In the genomic region with DNA sequence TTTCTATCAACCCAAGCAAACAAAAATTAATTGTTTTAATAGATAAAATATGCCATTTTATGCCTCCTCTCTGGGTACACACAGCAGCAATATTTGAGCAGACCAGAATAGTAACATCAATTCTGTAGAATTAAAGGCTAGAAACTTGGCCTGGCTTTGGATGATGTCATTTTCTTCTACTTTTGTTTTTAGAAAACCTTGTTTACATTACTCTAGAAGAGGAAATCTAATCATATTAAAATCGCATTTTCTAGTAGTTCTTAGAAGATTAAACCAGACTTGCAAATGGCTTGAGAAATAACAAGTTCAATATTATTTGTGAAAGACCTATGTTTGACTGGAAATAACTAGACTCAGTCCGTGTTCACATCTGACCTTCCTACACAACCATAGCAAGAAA, we compare ENCODE assay signal across 27 cellular contexts.
DNase-seq lines count a peak whose midpoint lies in the region; ATAC-seq and TF ChIP-seq lines count a peak whose summit lies in the region.
"Had no signal": no experiment of that assay in that cellular context is flagged by ENCODE, and none has a peak within 500 bp of the region (broad histone marks: within the 10 kb centered on the region; RNA-seq: fewer than 3 reads in every experiment).

No MANE protein-coding gene starts in this region.

- no peaks in the 10 kb centered on the region for H4K20me1 ChIP-seq in GM23248 (ENCODE audit: insufficient read depth)
- no peaks in the 10 kb centered on the region for H4K20me1 ChIP-seq in OCI-LY3 (ENCODE audit: insufficient read depth, low read length)

- H3K4me3 Mint-ChIP-seq in natural killer cell, result no peak overlapping the region
- H3K4me3 Mint-ChIP-seq: CD8-positive, alpha-beta T cell; GM23338; H9 had no signal

- H3K4me3 ChIP-seq in GM23248 (no peak overlapping the region), OCI-LY3 (ENCODE audit: low read length) (no peak overlapping the region), choroid plexus epithelial cell (ENCODE audit: low read depth, low read length) (no peak overlapping the region), fibroblast of the aortic adventitia (ENCODE audit: low read depth, low read length) (no peak overlapping the region)
- H3K4me3 ChIP-seq: GM23338, PC-9, SJSA1 had no signal

- H3K4me1 Mint-ChIP-seq in natural killer cell, result no peaks in the 10 kb centered on the region
- H3K4me1 Mint-ChIP-seq: H9 had no signal

- WGBS in GM23248 (ENCODE audit: low coverage in 1 of 2, low lambda C conversion rate in 2 of 2, missing lambda C conversion rate in 2 of 2), 2 experiments, result 54 to 55% methylated on average over 2 of the region's 2 CpGs

- no peaks in the 10 kb centered on the region for H3F3A ChIP-seq in GM23248 (ENCODE audit: insufficient read depth)

- ATAC-seq in natural killer cell (no peak), GM21423 (IDR thresholded peaks at IDR 0.05; ENCODE audit: unreplicated experiment) (no peak)
- ATAC-seq: CD8-positive, alpha-beta T cell; GM23338 had no signal

- H3K4me1 ChIP-seq in GM23248 (ENCODE audit: insufficient read depth) (no peaks in the 10 kb centered on the region), OCI-LY3 (ENCODE audit: low read length) (peaks cover 7% of the 10 kb centered on the region)
- H3K4me1 ChIP-seq: SJSA1 had no signal

- intact Hi-C loops in natural killer cell (cut with micrococcal nuclease), result no loop called here

- H2AFZ ChIP-seq in GM23248 (no peak overlapping the region), OCI-LY3 (ENCODE audit: low read depth, low read length) (no peak overlapping the region)
- H2AFZ ChIP-seq: GM23338, PC-9 had no signal

- H3K9ac ChIP-seq in GM23248, result no peak overlapping the region
- H3K9ac ChIP-seq in OCI-LY3 (ENCODE audit: low read length), result no peak overlapping the region

- H3K4me2 ChIP-seq in GM23248 (ENCODE audit: unreplicated experiment) (no peak overlapping the region), OCI-LY3 (ENCODE audit: low read length) (0 out of 2 replicates have a peak overlapping the region, but pooled peaks have one; percentile 11)
- H3K4me2 ChIP-seq: GM23338, PC-9 had no signal

- H3K79me2 ChIP-seq in GM23248 (ENCODE audit: insufficient read depth) (no peaks in the 10 kb centered on the region), OCI-LY3 (ENCODE audit: low read length) (no peaks in the 10 kb centered on the region)

- no peak overlapping the region for H3K27ac ChIP-seq in GM23248
- H3K27ac ChIP-seq in OCI-LY3 (ENCODE audit: low read length), result no peak overlapping the region
- H3K27ac ChIP-seq: PC-9, SJSA1 had no signal

- H3K27me3 Mint-ChIP-seq in natural killer cell (ENCODE audit: low read depth in 2 of 2), result peaks cover 19 to 22% of the 10 kb centered on the region in 2 donors

- H3K36me3 Mint-ChIP-seq in natural killer cell, result no peaks in the 10 kb centered on the region
- H3K36me3 Mint-ChIP-seq: CD8-positive, alpha-beta T cell had no signal

- H3K36me3 ChIP-seq in GM23248 (ENCODE audit: low read depth) (no peaks in the 10 kb centered on the region), OCI-LY3 (replicated peaks; ENCODE audit: low read depth, low read length) (no peaks in the 10 kb centered on the region)
- H3K36me3 ChIP-seq: SJSA1 had no signal

- no peak overlapping the region for H3K27ac Mint-ChIP-seq in natural killer cell
- H3K27ac Mint-ChIP-seq: CD8-positive, alpha-beta T cell; GM23338; H9 had no signal

- H3K27me3 ChIP-seq in GM23248 (replicated peaks; ENCODE audit: insufficient read depth) (no peaks in the 10 kb centered on the region), OCI-LY3 (ENCODE audit: low read depth, low read length) (no peaks in the 10 kb centered on the region; the same call in 1 of the 2 replicates)

- no peaks in the 10 kb centered on the region for H3K9me2 ChIP-seq in GM23248 (ENCODE audit: insufficient read depth)

- in situ Hi-C loops in GM23248 (cut with MboI), result no loop called here

- no peaks in the 10 kb centered on the region for H3K9me3 Mint-ChIP-seq in natural killer cell

- peak; percentile 7 for DNase-seq in GM23248
- DNase-seq in choroid plexus epithelial cell (ENCODE audit: low read depth), result peak; percentile 12
- DNase-seq in fibroblast of the aortic adventitia (ENCODE audit: low read depth), result peak; percentile 19
- DNase-seq in germinal center (ENCODE audit: low spot score), result no peak
- DNase-seq in activated effector memory CD4-positive, alpha-beta T cell treated with Interleukin-2 at 50 U/mL for 16 hours, result no peak
- DNase-seq in natural killer cell, result no peak
- DNase-seq: C1 segment of cervical spinal cord; Caco-2; CD8-positive, alpha-beta T cell; DMS79; GF-D8; H9; KBM-7; MV-4-11; NCI-H1105; NCI-H1436 treated with DMSO at 0.1 percent for 48 hours; NCI-H187 treated with DMSO at 0.1 percent for 48 hours; NCI-H2107; NCI-H524; NK-92 treated with Interleukin-12 subunit alpha and Interleukin-12 subunit beta, amount 100 ng/mL, for 24 hours; PC-9; Right ventricle myocardium superior; RPMI8226 had no signal

- TF ChIP-seq CTCF in OCI-LY3 (IDR thresholded peaks at IDR 0.05; ENCODE audit: low read depth, low read length) (no peak), choroid plexus epithelial cell (conservative IDR thresholded peaks at IDR 0.05; ENCODE audit: low read depth, low read length) (no peak), fibroblast of the aortic adventitia (IDR thresholded peaks at IDR 0.05; ENCODE audit: insufficient read depth, low read length) (no peak), natural killer cell (IDR thresholded peaks at IDR 0.05) (no peak)

- no peaks in the 10 kb centered on the region for H3K9me3 ChIP-seq in GM23248 (ENCODE audit: low read depth)
- no peaks in the 10 kb centered on the region for H3K9me3 ChIP-seq in OCI-LY3 (ENCODE audit: insufficient read depth, low read length)
- H3K9me3 ChIP-seq: Caco-2, SJSA1 had no signal

Comparison
In these comparisons a context has a peak if more than half of its experiments do, and no peak if none do; other contexts are left out.
1. DNase-seq: peak in GM23248 (single experiment), choroid plexus epithelial cell (single experiment) and fibroblast of the aortic adventitia (single experiment); none in germinal center (single experiment), activated effector memory CD4-positive, alpha-beta T cell treated with Interleukin-2 at 50 U/mL for 16 hours (single experiment) and natural killer cell (single experiment).